Comparison of ENCODE assay signal across 11 cellular contexts in genomic region chr18:63249781-63250180, GRCh38.
DNase-seq lines count a peak whose midpoint lies in the region; ATAC-seq and TF ChIP-seq lines count a peak whose summit lies in the region.
"Had no signal": no experiment of that assay in that cellular context is flagged by ENCODE, and none has a peak within 500 bp of the region (broad histone marks: within the 10 kb centered on the region; RNA-seq: fewer than 3 reads in every experiment).

No MANE protein-coding gene starts in this region.

- CTCF ChIA-PET in CD4-positive, alpha-beta T cell (lab: Charles Lee): no interaction called here

- H3K9me3 Mint-ChIP-seq in CD4-positive, alpha-beta T cell: no peaks in the 10 kb centered on the region
- H3K9me3 Mint-ChIP-seq in activated naive CD8-positive, alpha-beta T cell treated with anti-CD3 and anti-CD28 coated beads, Interleukin-2, amount 50 U/mL, for 24 hours: peaks cover 16% of the 10 kb centered on the region
- peaks cover 0 to 8% (median 0%) of the 10 kb centered on the region in 9 donors for H3K9me3 Mint-ChIP-seq in naive thymus-derived CD8-positive, alpha-beta T cell

- DNase-seq in CD4-positive, alpha-beta T cell: no peak
- DNase-seq in KG1 (lab: John Stamatoyannopoulos, UW) (peak; percentile 48), NCI-H1417 (lab: John Stamatoyannopoulos, UW) (no peak), NCI-H2227 (lab: John Stamatoyannopoulos, UW; ENCODE audit: unreplicated experiment) (no peak), NCI-H2196 treated with DMSO at 0.1 percent for 48 hours (lab: John Stamatoyannopoulos, UW; ENCODE audit: unreplicated experiment) (no peak), NCI-H1694 treated with DMSO at 0.1 percent for 48 hours (lab: John Stamatoyannopoulos, UW) (no peak)
- DNase-seq in activated naive CD8-positive, alpha-beta T cell treated with anti-CD3 and anti-CD28 coated beads, Interleukin-2, amount 50 U/mL, for 24 hours: no peak
- peak in 8 of 10 donors; percentile 10 to 66 (median 35) for DNase-seq in naive thymus-derived CD8-positive, alpha-beta T cell
- DNase-seq: heart left ventricle, midbrain, NCI-H2107 had no signal

- peak overlapping the region; percentile 16 for H3K4me3 Mint-ChIP-seq in CD4-positive, alpha-beta T cell
- H3K4me3 Mint-ChIP-seq in activated naive CD8-positive, alpha-beta T cell treated with anti-CD3 and anti-CD28 coated beads, Interleukin-2, amount 50 U/mL, for 24 hours: no peak overlapping the region
- H3K4me3 Mint-ChIP-seq in naive thymus-derived CD8-positive, alpha-beta T cell: peak overlapping the region; percentile 38 to 83 (median 73)

- no peaks in the 10 kb centered on the region for H3K27me3 Mint-ChIP-seq in CD4-positive, alpha-beta T cell
- no peaks in the 10 kb centered on the region for H3K27me3 Mint-ChIP-seq in activated naive CD8-positive, alpha-beta T cell treated with anti-CD3 and anti-CD28 coated beads, Interleukin-2, amount 50 U/mL, for 24 hours
- H3K27me3 Mint-ChIP-seq in naive thymus-derived CD8-positive, alpha-beta T cell: no peaks in the 10 kb centered on the region

- no peaks in the 10 kb centered on the region for H3K27me3 ChIP-seq in CD4-positive, alpha-beta T cell (ENCODE audit: control insufficient read depth, insufficient read depth, low read length)
- H3K27me3 ChIP-seq: heart left ventricle had no signal

- POLR2A ChIA-PET in CD4-positive, alpha-beta T cell (lab: Charles Lee): interaction anchor here (0.7 to 2.0 kb wide), 2 partner anchors 69 to 80 kb away, joined by 3 to 5 read pairs; no protein-coding TSS in a partner anchor
- POLR2A ChIA-PET in naive thymus-derived CD8-positive, alpha-beta T cell (lab: Charles Lee): interaction anchor here (0.6 to 1.6 kb wide), 8 partner anchors 10 to 113 kb away, joined by 3 to 6 read pairs (median 3); no protein-coding TSS in a partner anchor

- ATAC-seq in CD4-positive, alpha-beta T cell (ENCODE audit: poor library complexity): peak; percentile 58
- peak; percentile 72 for ATAC-seq in activated naive CD8-positive, alpha-beta T cell treated with anti-CD3 and anti-CD28 coated beads, Interleukin-2, amount 50 U/mL, for 24 hours
- ATAC-seq in naive thymus-derived CD8-positive, alpha-beta T cell: peak; percentile 92 to 96

- no peaks in the 10 kb centered on the region for H3K9me3 ChIP-seq in CD4-positive, alpha-beta T cell (ENCODE audit: control insufficient read depth, low read length)
- H3K9me3 ChIP-seq: heart left ventricle had no signal

- H3K27ac ChIP-seq in CD4-positive, alpha-beta T cell (ENCODE audit: low read depth, low read length): no peak overlapping the region

- H3K4me1 Mint-ChIP-seq in CD4-positive, alpha-beta T cell (ENCODE audit: low read depth): peaks cover 73% of the 10 kb centered on the region
- peaks cover 45% of the 10 kb centered on the region for H3K4me1 Mint-ChIP-seq in activated naive CD8-positive, alpha-beta T cell treated with anti-CD3 and anti-CD28 coated beads, Interleukin-2, amount 50 U/mL, for 24 hours
- H3K4me1 Mint-ChIP-seq in naive thymus-derived CD8-positive, alpha-beta T cell: peaks cover 31 to 77% (median 68%) of the 10 kb centered on the region in 4 donors

- no peak for TF ChIP-seq CTCF in CD4-positive, alpha-beta T cell (IDR thresholded peaks at IDR 0.05)

- peak overlapping the region; percentile 60 for H3K27ac Mint-ChIP-seq in CD4-positive, alpha-beta T cell
- peak overlapping the region; percentile 74 for H3K27ac Mint-ChIP-seq in activated naive CD8-positive, alpha-beta T cell treated with anti-CD3 and anti-CD28 coated beads, Interleukin-2, amount 50 U/mL, for 24 hours
- H3K27ac Mint-ChIP-seq in naive thymus-derived CD8-positive, alpha-beta T cell: peak overlapping the region; percentile 60 to 93 (median 88)

- intact Hi-C loops in CD4-positive, alpha-beta T cell (cut with DNase I, micrococcal nuclease): loop anchor here in 1 of 2 experiments (5.0 kb wide), 2 partner anchors 43 to 68 kb away; partner anchors contain the start of gene BCL2

- peaks cover 31% of the 10 kb centered on the region for H3K36me3 Mint-ChIP-seq in CD4-positive, alpha-beta T cell (ENCODE audit: low read depth)
- peaks cover 48% of the 10 kb centered on the region for H3K36me3 Mint-ChIP-seq in activated naive CD8-positive, alpha-beta T cell treated with anti-CD3 and anti-CD28 coated beads, Interleukin-2, amount 50 U/mL, for 24 hours (ENCODE audit: low read depth)
- peaks cover 13 to 37% (median 25%) of the 10 kb centered on the region in 3 donors for H3K36me3 Mint-ChIP-seq in naive thymus-derived CD8-positive, alpha-beta T cell

Comparison
In these comparisons a context has a peak if more than half of its experiments do, and no peak if none do; other contexts are left out.
1. DNase-seq: peak in KG1 (single experiment) and naive thymus-derived CD8-positive, alpha-beta T cell (8 of 10); none in CD4-positive, alpha-beta T cell (0 of 10), activated naive CD8-positive, alpha-beta T cell treated with anti-CD3 and anti-CD28 coated beads, Interleukin-2, amount 50 U/mL, for 24 hours (single experiment), NCI-H1417 (0 of 3), NCI-H2227 (single experiment), NCI-H2196 treated with DMSO at 0.1 percent for 48 hours (single experiment) and NCI-H1694 treated with DMSO at 0.1 percent for 48 hours (single experiment).
2. Peak in every context shown above with its lines, with median percentiles within 50 percentile points of each other: ATAC-seq and H3K27ac Mint-ChIP-seq.